In the genomic region with DNA sequence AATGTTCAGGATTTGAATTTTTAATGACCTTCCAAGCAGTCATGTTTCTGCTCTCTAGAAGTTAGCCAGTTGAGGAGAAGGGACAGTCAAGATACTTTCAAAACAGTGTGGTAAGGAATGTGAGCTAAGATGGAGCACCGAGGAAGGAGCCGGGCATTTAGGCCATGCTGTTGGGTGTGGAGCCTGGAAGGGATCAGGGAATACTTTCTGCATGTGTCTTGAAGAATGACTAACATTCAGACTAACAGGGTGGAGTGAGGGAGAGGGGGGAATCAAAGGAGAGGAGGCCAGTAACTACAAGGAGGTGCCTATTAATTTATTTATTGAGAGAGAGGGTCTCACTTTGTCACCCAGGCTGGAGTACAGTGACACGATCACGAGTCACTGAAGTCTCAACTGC, we compare ENCODE assay signal across 8 cellular contexts. TPM values are rescaled to one million over a fixed set of nuclear protein-coding genes. Genes with fewer than 3 reads are reported as not detected.
DNase-seq lines count a peak whose midpoint lies in the region; ATAC-seq and TF ChIP-seq lines count a peak whose summit lies in the region.
"Not testable (repeated sequence)": the region's sequence is repeated elsewhere in the genome, so short reads cannot be mapped to it uniquely, and the experiment has no call there.

No MANE protein-coding gene starts in this region.

- H3K27me3 Mint-ChIP-seq in CD8-positive, alpha-beta memory T cell; T-helper 17 cell; activated naive CD8-positive, alpha-beta T cell treated with anti-CD3 and anti-CD28 coated beads for 36 hours; endodermal cell (ENCODE audit: insufficient read depth); osteocyte (ENCODE audit: unreplicated experiment): not testable (repeated sequence)

- peak overlapping the region in 7 of 8 donors; percentile 9 to 97 (median 73) for H3K27ac Mint-ChIP-seq in CD8-positive, alpha-beta memory T cell
- peak overlapping the region; percentile 98 for H3K27ac Mint-ChIP-seq in T-helper 17 cell
- H3K27ac Mint-ChIP-seq in activated naive CD8-positive, alpha-beta T cell treated with anti-CD3 and anti-CD28 coated beads for 36 hours: peak overlapping the region; percentile 19
- H3K27ac Mint-ChIP-seq in endodermal cell: peak overlapping the region; percentile 67
- peak overlapping the region; percentile 97 for H3K27ac Mint-ChIP-seq in osteocyte (ENCODE audit: unreplicated experiment)

- not testable (repeated sequence) for H3K9ac ChIP-seq in Karpas-422 (ENCODE audit: low read length); endodermal cell (ENCODE audit: extremely low read depth, low read length, poor library complexity, severe bottlenecking)

- H3K4me3 Mint-ChIP-seq in CD8-positive, alpha-beta memory T cell: peak overlapping the region; percentile 37 to 97 (median 61)
- H3K4me3 Mint-ChIP-seq in T-helper 17 cell (peak overlapping the region; percentile 31), endodermal cell (peak overlapping the region; percentile 93), osteocyte (ENCODE audit: unreplicated experiment) (peak overlapping the region; percentile 92)
- H3K4me3 Mint-ChIP-seq in activated naive CD8-positive, alpha-beta T cell treated with anti-CD3 and anti-CD28 coated beads for 36 hours: peak overlapping the region; percentile 20

- not testable (repeated sequence) for H3K4me3 ChIP-seq in CD8-positive, alpha-beta memory T cell (ENCODE audit: low read length); Karpas-422 (ENCODE audit: low read length); hepatocyte
- H3K4me3 ChIP-seq in endodermal cell (ENCODE audit: low read length) (peak overlapping the region; percentile 58), vagina (peak overlapping the region in 1 of 2 donors; percentile 93)

- 91 to 100% methylated on average over 2 to 4 of the region's 4 CpGs for WGBS in endodermal cell (ENCODE audit: insufficient coverage in 1 of 2, insufficient read length in 1 of 2), 2 experiments
- 71% methylated on average over 4 of the region's 4 CpGs for WGBS in hepatocyte (ENCODE audit: low lambda C conversion rate, missing lambda C conversion rate)

- not testable (repeated sequence) for H3K4me1 ChIP-seq in CD8-positive, alpha-beta memory T cell (ENCODE audit: insufficient read depth, low read length); endodermal cell (ENCODE audit: control insufficient read depth, insufficient read depth, low read length)
- H3K4me1 ChIP-seq in Karpas-422 (ENCODE audit: low read length): peaks cover 51% of the 10 kb centered on the region
- H3K4me1 ChIP-seq in hepatocyte (ENCODE audit: insufficient read depth): peaks cover 11% of the 10 kb centered on the region
- peaks cover 39% of the 10 kb centered on the region for H3K4me1 ChIP-seq in vagina

- not testable (repeated sequence) for TF ChIP-seq CTCF in endodermal cell (conservative IDR thresholded peaks at IDR 0.05); hepatocyte (IDR thresholded peaks at IDR 0.05; ENCODE audit: poor library complexity); osteocyte (IDR thresholded peaks at IDR 0.05); vagina (IDR thresholded peaks at IDR 0.05)

- H3K9me3 Mint-ChIP-seq in CD8-positive, alpha-beta memory T cell; activated naive CD8-positive, alpha-beta T cell treated with anti-CD3 and anti-CD28 coated beads for 36 hours; endodermal cell; osteocyte (ENCODE audit: unreplicated experiment): not testable (repeated sequence)

- H3K9me3 ChIP-seq in CD8-positive, alpha-beta memory T cell (ENCODE audit: low read length); Karpas-422 (ENCODE audit: low read length); T-helper 17 cell (ENCODE audit: control insufficient read depth, low read length, poor library complexity, severe bottlenecking); endodermal cell (ENCODE audit: control insufficient read depth, low read length); hepatocyte (ENCODE audit: low read depth); vagina: not testable (repeated sequence)

- not testable (repeated sequence) for DNase-seq in CD8-positive, alpha-beta memory T cell; Karpas-422; T-helper 17 cell; activated naive CD8-positive, alpha-beta T cell treated with anti-CD3 and anti-CD28 coated beads for 36 hours; endodermal cell; hepatocyte (ENCODE audit: low spot score); osteocyte (ENCODE audit: extremely low spot score, unreplicated experiment); vagina (ENCODE audit: extremely low spot score in 2 of 2)

- not testable (repeated sequence) for H2AFZ ChIP-seq in Karpas-422 (ENCODE audit: low read length); hepatocyte

- H4K20me1 ChIP-seq in Karpas-422 (ENCODE audit: insufficient read depth, low read depth, low read length): not testable (repeated sequence)
- peaks cover 27% of the 10 kb centered on the region for H4K20me1 ChIP-seq in hepatocyte (ENCODE audit: insufficient read depth, poor library complexity, severe bottlenecking)

- H3K4me2 ChIP-seq in Karpas-422 (ENCODE audit: low read depth, low read length, poor library complexity, severe bottlenecking) (peak overlapping the region; percentile 71), hepatocyte (peak overlapping the region; percentile 77)

- not testable (repeated sequence) for H3K36me3 ChIP-seq in CD8-positive, alpha-beta memory T cell (ENCODE audit: insufficient read depth, low read length); Karpas-422 (ENCODE audit: insufficient read depth, low read length); hepatocyte (replicated peaks; ENCODE audit: insufficient read depth, low read depth); vagina
- peaks cover 18% of the 10 kb centered on the region for H3K36me3 ChIP-seq in endodermal cell (ENCODE audit: control insufficient read depth, insufficient read depth, low read length)

- POLR2A ChIA-PET in CD8-positive, alpha-beta memory T cell (lab: Charles Lee): not testable (repeated sequence)

- not testable (repeated sequence) for H3K27me3 ChIP-seq in CD8-positive, alpha-beta memory T cell (ENCODE audit: insufficient read depth, low read length, poor library complexity, severe bottlenecking); Karpas-422 (ENCODE audit: low read length); endodermal cell (ENCODE audit: control insufficient read depth, insufficient read depth, low read length, poor library complexity, severe bottlenecking); hepatocyte; vagina

- H3K27ac ChIP-seq in CD8-positive, alpha-beta memory T cell (ENCODE audit: low read depth, low read length); Karpas-422 (ENCODE audit: low read length); endodermal cell (ENCODE audit: low read depth, low read length): not testable (repeated sequence)
- peak overlapping the region; percentile 97 for H3K27ac ChIP-seq in hepatocyte
- peak overlapping the region; percentile 97 for H3K27ac ChIP-seq in vagina

- intact Hi-C loops in vagina (cut with DNase I): not testable (repeated sequence)

- H3K9me2 ChIP-seq in Karpas-422 (replicated peaks; ENCODE audit: insufficient read depth, low read length); hepatocyte (replicated peaks; ENCODE audit: insufficient read depth): not testable (repeated sequence)

- peaks cover 0 to 26% (median 2%) of the 10 kb centered on the region in 3 donors for H3K36me3 Mint-ChIP-seq in CD8-positive, alpha-beta memory T cell
- H3K36me3 Mint-ChIP-seq in T-helper 17 cell (ENCODE audit: low read depth); activated naive CD8-positive, alpha-beta T cell treated with anti-CD3 and anti-CD28 coated beads for 36 hours; osteocyte (ENCODE audit: unreplicated experiment): not testable (repeated sequence)
- H3K36me3 Mint-ChIP-seq in endodermal cell (ENCODE audit: low read depth): peaks cover 35% of the 10 kb centered on the region

- not testable (repeated sequence) for TF ChIP-seq POLR2A in vagina (IDR thresholded peaks at IDR 0.05)

- H3K4me1 Mint-ChIP-seq in CD8-positive, alpha-beta memory T cell: peaks cover 30 to 71% (median 37%) of the 10 kb centered on the region in 3 donors
- H3K4me1 Mint-ChIP-seq in T-helper 17 cell: peaks cover 17% of the 10 kb centered on the region
- H3K4me1 Mint-ChIP-seq in activated naive CD8-positive, alpha-beta T cell treated with anti-CD3 and anti-CD28 coated beads for 36 hours: peaks cover 24% of the 10 kb centered on the region
- not testable (repeated sequence) for H3K4me1 Mint-ChIP-seq in endodermal cell
- peaks cover 23% of the 10 kb centered on the region for H3K4me1 Mint-ChIP-seq in osteocyte (ENCODE audit: unreplicated experiment)

- CTCF ChIA-PET in CD8-positive, alpha-beta memory T cell (lab: Charles Lee): not testable (repeated sequence)

- not testable (repeated sequence) for ATAC-seq in T-helper 17 cell

- H3K79me2 ChIP-seq in Karpas-422 (ENCODE audit: low read length) (peaks cover 90% of the 10 kb centered on the region), hepatocyte (peaks cover 78% of the 10 kb centered on the region)

RNA-seq across cellular contexts. Expression of a gene that starts 1.8 kb away (rescaled TPM):
- 10 to 100 TPM; 25.7 to 26.3 TPM for total RNA-seq in CD8-positive, alpha-beta memory T cell
- polyA plus RNA-seq in CD8-positive, alpha-beta memory T cell: 24.4 TPM
- 17.8 and 26.1 TPM in 2 replicates for total RNA-seq in Karpas-422 (2014; rRNA removed; shearing (Covaris generic); ENCODE audit: low replicate concordance)
- total RNA-seq in T-helper 17 cell: 10 to 100 TPM; 24.4 to 28.3 TPM
- total RNA-seq in activated naive CD8-positive, alpha-beta T cell treated with anti-CD3 and anti-CD28 coated beads for 36 hours: 10 to 100 TPM; 18.9 to 20.3 TPM
- 10 to 100 TPM; 22.7 to 26.7 TPM for total RNA-seq in endodermal cell
- polyA plus RNA-seq in endodermal cell (2013, experiment 1 of 2): 18.2 TPM
- polyA plus RNA-seq in endodermal cell (2013, experiment 2 of 2): 18.5 TPM
- total RNA-seq in hepatocyte: 27.5 and 28.1 TPM in 2 replicates
- 16.3 and 20.6 TPM in 2 replicates for polyA plus RNA-seq in hepatocyte
- total RNA-seq in osteocyte: 25.3 and 25.9 TPM in 2 replicates
- 27.7 TPM for total RNA-seq in vagina

Comparison
In these comparisons a context has a peak if more than half of its experiments do, and no peak if none do; other contexts are left out.
1. H3K27ac Mint-ChIP-seq: peak in every context shown above with its lines; median percentile 98 in T-helper 17 cell; 97 in osteocyte; 73 in CD8-positive, alpha-beta memory T cell; 67 in endodermal cell; 19 in activated naive CD8-positive, alpha-beta T cell treated with anti-CD3 and anti-CD28 coated beads for 36 hours.
2. H3K4me3 Mint-ChIP-seq: peak in every context shown above with its lines; median percentile 93 in endodermal cell; 92 in osteocyte; 61 in CD8-positive, alpha-beta memory T cell; 31 in T-helper 17 cell; 20 in activated naive CD8-positive, alpha-beta T cell treated with anti-CD3 and anti-CD28 coated beads for 36 hours.